Comparison of ENCODE assay signal across 1 cellular context in the genomic region with DNA sequence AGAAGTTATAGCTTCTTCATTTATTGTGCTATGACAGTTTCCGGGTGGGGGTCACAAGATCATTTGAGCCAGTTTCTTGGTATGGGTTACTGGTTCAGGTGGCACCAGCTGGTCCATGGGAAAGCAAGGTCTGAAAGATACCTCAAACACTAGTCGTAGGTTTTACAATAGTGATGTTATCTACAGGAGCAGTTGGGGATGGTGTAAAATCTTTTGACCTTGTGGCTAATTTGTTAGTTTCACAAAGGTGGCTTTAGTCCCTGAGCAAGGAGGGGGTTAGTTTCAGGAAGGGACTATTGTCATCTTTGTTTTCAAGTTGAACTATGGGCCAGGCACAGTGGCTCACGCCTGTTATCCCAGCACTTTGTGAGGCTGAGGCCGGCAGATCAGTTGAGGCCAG.
TF ChIP-seq lines count a peak whose summit lies in the region.

No MANE protein-coding gene starts in this region.

TF ChIP-seq in H1, 55 proteins besides CTCF, POLR2A, EP300 and RAD21:
- TF ChIP-seq POLR2AphosphoS5 (IDR thresholded peaks at IDR 0.05; ENCODE audit: low read depth, low read length) = no peak
- no peak for TF ChIP-seq ASH2L (IDR thresholded peaks at IDR 0.05; ENCODE audit: low read length)
- TF ChIP-seq BRCA1 (IDR thresholded peaks at IDR 0.05; ENCODE audit: low read depth, low read length) = no peak
- TF ChIP-seq, protein P1, sequence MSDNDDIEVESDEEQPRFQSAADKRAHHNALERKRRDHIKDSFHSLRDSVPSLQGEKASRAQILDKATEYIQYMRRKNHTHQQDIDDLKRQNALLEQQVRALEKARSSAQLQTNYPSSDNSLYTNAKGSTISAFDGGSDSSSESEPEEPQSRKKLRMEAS (IDR thresholded peaks at IDR 0.05) = no peak
- no peak for TF ChIP-seq SIX5 (IDR thresholded peaks at IDR 0.05; ENCODE audit: low read depth, low read length)
- no peak for TF ChIP-seq POU5F1 (IDR thresholded peaks at IDR 0.05; ENCODE audit: low read depth, low read length)
- no peak for TF ChIP-seq TAF1 (IDR thresholded peaks at IDR 0.05; ENCODE audit: low read depth, low read length)
- TF ChIP-seq FOSL1 (IDR thresholded peaks at IDR 0.05; ENCODE audit: insufficient read depth, low read depth, low read length) = no peak
- no peak for TF ChIP-seq GTF2F1 (IDR thresholded peaks at IDR 0.05; ENCODE audit: borderline replicate concordance, low read depth, low read length)
- no peak for TF ChIP-seq CBX5 (IDR thresholded peaks at IDR 0.05; ENCODE audit: low read depth, low read length)
- no peak for TF ChIP-seq EGR1 (IDR thresholded peaks at IDR 0.05; ENCODE audit: borderline replicate concordance, low read depth, low read length)
- TF ChIP-seq, protein P2, sequence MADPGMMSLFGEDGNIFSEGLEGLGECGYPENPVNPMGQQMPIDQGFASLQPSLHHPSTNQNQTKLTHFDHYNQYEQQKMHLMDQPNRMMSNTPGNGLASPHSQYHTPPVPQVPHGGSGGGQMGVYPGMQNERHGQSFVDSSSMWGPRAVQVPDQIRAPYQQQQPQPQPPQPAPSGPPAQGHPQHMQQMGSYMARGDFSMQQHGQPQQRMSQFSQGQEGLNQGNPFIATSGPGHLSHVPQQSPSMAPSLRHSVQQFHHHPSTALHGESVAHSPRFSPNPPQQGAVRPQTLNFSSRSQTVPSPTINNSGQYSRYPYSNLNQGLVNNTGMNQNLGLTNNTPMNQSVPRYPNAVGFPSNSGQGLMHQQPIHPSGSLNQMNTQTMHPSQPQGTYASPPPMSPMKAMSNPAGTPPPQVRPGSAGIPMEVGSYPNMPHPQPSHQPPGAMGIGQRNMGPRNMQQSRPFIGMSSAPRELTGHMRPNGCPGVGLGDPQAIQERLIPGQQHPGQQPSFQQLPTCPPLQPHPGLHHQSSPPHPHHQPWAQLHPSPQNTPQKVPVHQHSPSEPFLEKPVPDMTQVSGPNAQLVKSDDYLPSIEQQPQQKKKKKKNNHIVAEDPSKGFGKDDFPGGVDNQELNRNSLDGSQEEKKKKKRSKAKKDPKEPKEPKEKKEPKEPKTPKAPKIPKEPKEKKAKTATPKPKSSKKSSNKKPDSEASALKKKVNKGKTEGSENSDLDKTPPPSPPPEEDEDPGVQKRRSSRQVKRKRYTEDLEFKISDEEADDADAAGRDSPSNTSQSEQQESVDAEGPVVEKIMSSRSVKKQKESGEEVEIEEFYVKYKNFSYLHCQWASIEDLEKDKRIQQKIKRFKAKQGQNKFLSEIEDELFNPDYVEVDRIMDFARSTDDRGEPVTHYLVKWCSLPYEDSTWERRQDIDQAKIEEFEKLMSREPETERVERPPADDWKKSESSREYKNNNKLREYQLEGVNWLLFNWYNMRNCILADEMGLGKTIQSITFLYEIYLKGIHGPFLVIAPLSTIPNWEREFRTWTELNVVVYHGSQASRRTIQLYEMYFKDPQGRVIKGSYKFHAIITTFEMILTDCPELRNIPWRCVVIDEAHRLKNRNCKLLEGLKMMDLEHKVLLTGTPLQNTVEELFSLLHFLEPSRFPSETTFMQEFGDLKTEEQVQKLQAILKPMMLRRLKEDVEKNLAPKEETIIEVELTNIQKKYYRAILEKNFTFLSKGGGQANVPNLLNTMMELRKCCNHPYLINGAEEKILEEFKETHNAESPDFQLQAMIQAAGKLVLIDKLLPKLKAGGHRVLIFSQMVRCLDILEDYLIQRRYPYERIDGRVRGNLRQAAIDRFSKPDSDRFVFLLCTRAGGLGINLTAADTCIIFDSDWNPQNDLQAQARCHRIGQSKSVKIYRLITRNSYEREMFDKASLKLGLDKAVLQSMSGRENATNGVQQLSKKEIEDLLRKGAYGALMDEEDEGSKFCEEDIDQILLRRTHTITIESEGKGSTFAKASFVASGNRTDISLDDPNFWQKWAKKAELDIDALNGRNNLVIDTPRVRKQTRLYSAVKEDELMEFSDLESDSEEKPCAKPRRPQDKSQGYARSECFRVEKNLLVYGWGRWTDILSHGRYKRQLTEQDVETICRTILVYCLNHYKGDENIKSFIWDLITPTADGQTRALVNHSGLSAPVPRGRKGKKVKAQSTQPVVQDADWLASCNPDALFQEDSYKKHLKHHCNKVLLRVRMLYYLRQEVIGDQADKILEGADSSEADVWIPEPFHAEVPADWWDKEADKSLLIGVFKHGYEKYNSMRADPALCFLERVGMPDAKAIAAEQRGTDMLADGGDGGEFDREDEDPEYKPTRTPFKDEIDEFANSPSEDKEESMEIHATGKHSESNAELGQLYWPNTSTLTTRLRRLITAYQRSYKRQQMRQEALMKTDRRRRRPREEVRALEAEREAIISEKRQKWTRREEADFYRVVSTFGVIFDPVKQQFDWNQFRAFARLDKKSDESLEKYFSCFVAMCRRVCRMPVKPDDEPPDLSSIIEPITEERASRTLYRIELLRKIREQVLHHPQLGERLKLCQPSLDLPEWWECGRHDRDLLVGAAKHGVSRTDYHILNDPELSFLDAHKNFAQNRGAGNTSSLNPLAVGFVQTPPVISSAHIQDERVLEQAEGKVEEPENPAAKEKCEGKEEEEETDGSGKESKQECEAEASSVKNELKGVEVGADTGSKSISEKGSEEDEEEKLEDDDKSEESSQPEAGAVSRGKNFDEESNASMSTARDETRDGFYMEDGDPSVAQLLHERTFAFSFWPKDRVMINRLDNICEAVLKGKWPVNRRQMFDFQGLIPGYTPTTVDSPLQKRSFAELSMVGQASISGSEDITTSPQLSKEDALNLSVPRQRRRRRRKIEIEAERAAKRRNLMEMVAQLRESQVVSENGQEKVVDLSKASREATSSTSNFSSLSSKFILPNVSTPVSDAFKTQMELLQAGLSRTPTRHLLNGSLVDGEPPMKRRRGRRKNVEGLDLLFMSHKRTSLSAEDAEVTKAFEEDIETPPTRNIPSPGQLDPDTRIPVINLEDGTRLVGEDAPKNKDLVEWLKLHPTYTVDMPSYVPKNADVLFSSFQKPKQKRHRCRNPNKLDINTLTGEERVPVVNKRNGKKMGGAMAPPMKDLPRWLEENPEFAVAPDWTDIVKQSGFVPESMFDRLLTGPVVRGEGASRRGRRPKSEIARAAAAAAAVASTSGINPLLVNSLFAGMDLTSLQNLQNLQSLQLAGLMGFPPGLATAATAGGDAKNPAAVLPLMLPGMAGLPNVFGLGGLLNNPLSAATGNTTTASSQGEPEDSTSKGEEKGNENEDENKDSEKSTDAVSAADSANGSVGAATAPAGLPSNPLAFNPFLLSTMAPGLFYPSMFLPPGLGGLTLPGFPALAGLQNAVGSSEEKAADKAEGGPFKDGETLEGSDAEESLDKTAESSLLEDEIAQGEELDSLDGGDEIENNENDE (IDR thresholded peaks at IDR 0.05; ENCODE audit: insufficient replicate concordance, low read length) = no peak
- no peak for TF ChIP-seq TBP (IDR thresholded peaks at IDR 0.05; ENCODE audit: low read depth, low read length)
- no peak for TF ChIP-seq TCF12 (IDR thresholded peaks at IDR 0.05; ENCODE audit: low read depth, low read length)
- no peak for TF ChIP-seq ZNF274 (IDR thresholded peaks at IDR 0.05; ENCODE audit: borderline replicate concordance, extremely low read depth, low read length)
- TF ChIP-seq SP1 (IDR thresholded peaks at IDR 0.05; ENCODE audit: low read depth, low read length) = no peak
- TF ChIP-seq CREB1 (IDR thresholded peaks at IDR 0.05) = no peak
- TF ChIP-seq, protein P3, sequence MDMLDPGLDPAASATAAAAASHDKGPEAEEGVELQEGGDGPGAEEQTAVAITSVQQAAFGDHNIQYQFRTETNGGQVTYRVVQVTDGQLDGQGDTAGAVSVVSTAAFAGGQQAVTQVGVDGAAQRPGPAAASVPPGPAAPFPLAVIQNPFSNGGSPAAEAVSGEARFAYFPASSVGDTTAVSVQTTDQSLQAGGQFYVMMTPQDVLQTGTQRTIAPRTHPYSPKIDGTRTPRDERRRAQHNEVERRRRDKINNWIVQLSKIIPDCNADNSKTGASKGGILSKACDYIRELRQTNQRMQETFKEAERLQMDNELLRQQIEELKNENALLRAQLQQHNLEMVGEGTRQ (IDR thresholded peaks at IDR 0.05; ENCODE audit: low read length) = no peak
- no peak for TF ChIP-seq KDM4A (IDR thresholded peaks at IDR 0.05; ENCODE audit: low read depth, low read length, severe bottlenecking)
